ENCODE assay signal across 8 cellular contexts in genomic region chr2:89836326-89836725, GRCh38.
DNase-seq lines count a peak whose midpoint lies in the region; ATAC-seq and TF ChIP-seq lines count a peak whose summit lies in the region.
"Not testable (repeated sequence)": the region's sequence is repeated elsewhere in the genome, so short reads cannot be mapped to it uniquely, and the experiment has no call there.

No MANE protein-coding gene starts in this region.

- peaks cover 33 to 35% of the 10 kb centered on the region in 2 donors for H3K9me3 Mint-ChIP-seq in activated T-cell treated with anti-CD3 and anti-CD28 coated beads, Interleukin-2, amount 50 U/mL, for 72 hours

- peaks cover 19% of the 10 kb centered on the region in 2 donors for H3K36me3 Mint-ChIP-seq in activated T-cell treated with anti-CD3 and anti-CD28 coated beads, Interleukin-2, amount 50 U/mL, for 72 hours (ENCODE audit: insufficient read depth in 2 of 2)

- WGBS in psoas muscle, 3 donors, result 62 to 66% (median 66%) methylated on average over 6 of the region's 6 CpGs

- H3K27me3 Mint-ChIP-seq in activated T-cell treated with anti-CD3 and anti-CD28 coated beads, Interleukin-2, amount 50 U/mL, for 72 hours (ENCODE audit: low read depth), result not testable (repeated sequence)

- H3K27me3 ChIP-seq in psoas muscle (ENCODE audit: insufficient read depth in 3 of 3, low read length in 2 of 3), result not testable (repeated sequence)

- H3K4me1 Mint-ChIP-seq in activated T-cell treated with anti-CD3 and anti-CD28 coated beads, Interleukin-2, amount 50 U/mL, for 72 hours (ENCODE audit: low read depth), result not testable (repeated sequence)

- H3K4me3 ChIP-seq in AG10803 (ENCODE audit: low read length); psoas muscle: not testable (repeated sequence)

- not testable (repeated sequence) for H3K36me3 ChIP-seq in psoas muscle (ENCODE audit: insufficient read depth in 1 of 2, low read depth in 1 of 2)

- not testable (repeated sequence) for H3K27ac ChIP-seq in psoas muscle

- peak; percentile 38 for ATAC-seq in GM19328 (IDR thresholded peaks at IDR 0.05; ENCODE audit: unreplicated experiment)
- peak; percentile 32 for ATAC-seq in HG02678 (IDR thresholded peaks at IDR 0.05; ENCODE audit: unreplicated experiment)
- ATAC-seq in HG03565 (IDR thresholded peaks at IDR 0.05; ENCODE audit: unreplicated experiment), result peak; percentile 28
- peak; percentile 35 to 56 for ATAC-seq in activated T-cell treated with anti-CD3 and anti-CD28 coated beads, Interleukin-2, amount 50 U/mL, for 72 hours (replicated peaks in 1 of 2)
- peak; percentile 79 for ATAC-seq in esophagus mucosa
- peak; percentile 74 to 82 (median 80) for ATAC-seq in psoas muscle

- peak; percentile 34 for DNase-seq in AG10803 (ENCODE audit: low read depth)
- not testable (repeated sequence) for DNase-seq in activated T-cell treated with anti-CD3 and anti-CD28 coated beads, Interleukin-2, amount 50 U/mL, for 72 hours; psoas muscle
- peak; percentile 53 for DNase-seq in iris pigment epithelial cell (ENCODE audit: low read depth)

- H3K27ac Mint-ChIP-seq in activated T-cell treated with anti-CD3 and anti-CD28 coated beads, Interleukin-2, amount 50 U/mL, for 72 hours, result not testable (repeated sequence)

- H3K4me1 ChIP-seq in psoas muscle, result not testable (repeated sequence)

- peaks cover 23% of the 10 kb centered on the region for H3K9me3 ChIP-seq in psoas muscle

- not testable (repeated sequence) for TF ChIP-seq CTCF in AG10803 (conservative IDR thresholded peaks at IDR 0.05; ENCODE audit: low read length); psoas muscle (IDR thresholded peaks at IDR 0.05)

- H3K4me3 Mint-ChIP-seq in activated T-cell treated with anti-CD3 and anti-CD28 coated beads, Interleukin-2, amount 50 U/mL, for 72 hours, result not testable (repeated sequence)

- intact Hi-C loops in psoas muscle (cut with DNase I), result not testable (repeated sequence)

Comparison
In these comparisons a context has a peak if more than half of its experiments do, and no peak if none do; other contexts are left out.
1. ATAC-seq: peak in every context shown above with its lines; median percentile 80 in psoas muscle; 79 in esophagus mucosa; 46 in activated T-cell treated with anti-CD3 and anti-CD28 coated beads, Interleukin-2, amount 50 U/mL, for 72 hours; 38 in GM19328; 32 in HG02678; 28 in HG03565.